Comparison of ENCODE assay signal across 12 cellular contexts in genomic region chr9:94918038-94918753, GRCh38.
DNase-seq lines count a peak whose midpoint lies in the region; ATAC-seq and FAIRE-seq lines count a peak whose summit lies in the region.
"Had no signal": no experiment of that assay in that cellular context is flagged by ENCODE, and none has a peak within 500 bp of the region (broad histone marks: within the 10 kb centered on the region; RNA-seq: fewer than 3 reads in every experiment).

No MANE protein-coding gene starts in this region.

- 85% methylated on average over 5 of the region's 5 CpGs for WGBS in urinary bladder

- peak overlapping the region; percentile 58 for H3K27ac ChIP-seq in urinary bladder (ENCODE audit: low read depth)
- H3K27ac ChIP-seq: neutrophil had no signal

- H3K36me3 Mint-ChIP-seq in activated naive CD8-positive, alpha-beta T cell treated with anti-CD3 and anti-CD28 coated beads, Interleukin-2, amount 50 U/mL, for 24 hours (ENCODE audit: low read depth), result no peaks in the 10 kb centered on the region
- H3K36me3 Mint-ChIP-seq in activated naive CD8-positive, alpha-beta T cell treated with anti-CD3 and anti-CD28 coated beads for 36 hours, result no peaks in the 10 kb centered on the region
- no peaks in the 10 kb centered on the region for H3K36me3 Mint-ChIP-seq in effector memory CD8-positive, alpha-beta T cell (ENCODE audit: insufficient read depth)

- H3K9me3 Mint-ChIP-seq in activated naive CD8-positive, alpha-beta T cell treated with anti-CD3 and anti-CD28 coated beads, Interleukin-2, amount 50 U/mL, for 24 hours, result no peaks in the 10 kb centered on the region
- H3K9me3 Mint-ChIP-seq in activated naive CD8-positive, alpha-beta T cell treated with anti-CD3 and anti-CD28 coated beads for 36 hours, result no peaks in the 10 kb centered on the region
- H3K9me3 Mint-ChIP-seq in effector memory CD8-positive, alpha-beta T cell, result no peaks in the 10 kb centered on the region

- no peaks in the 10 kb centered on the region for H3K27me3 Mint-ChIP-seq in activated naive CD8-positive, alpha-beta T cell treated with anti-CD3 and anti-CD28 coated beads, Interleukin-2, amount 50 U/mL, for 24 hours
- H3K27me3 Mint-ChIP-seq in activated naive CD8-positive, alpha-beta T cell treated with anti-CD3 and anti-CD28 coated beads for 36 hours, result no peaks in the 10 kb centered on the region
- no peaks in the 10 kb centered on the region for H3K27me3 Mint-ChIP-seq in effector memory CD8-positive, alpha-beta T cell

- no peak overlapping the region for H3K27ac Mint-ChIP-seq in activated naive CD8-positive, alpha-beta T cell treated with anti-CD3 and anti-CD28 coated beads, Interleukin-2, amount 50 U/mL, for 24 hours
- no peak overlapping the region for H3K27ac Mint-ChIP-seq in activated naive CD8-positive, alpha-beta T cell treated with anti-CD3 and anti-CD28 coated beads for 36 hours
- peak overlapping the region in 1 of 2 donors; percentile 16 for H3K27ac Mint-ChIP-seq in effector memory CD8-positive, alpha-beta T cell

- H3K4me1 Mint-ChIP-seq in activated naive CD8-positive, alpha-beta T cell treated with anti-CD3 and anti-CD28 coated beads, Interleukin-2, amount 50 U/mL, for 24 hours, result no peaks in the 10 kb centered on the region
- no peaks in the 10 kb centered on the region for H3K4me1 Mint-ChIP-seq in activated naive CD8-positive, alpha-beta T cell treated with anti-CD3 and anti-CD28 coated beads for 36 hours
- peaks cover 3 to 6% of the 10 kb centered on the region in 2 donors for H3K4me1 Mint-ChIP-seq in effector memory CD8-positive, alpha-beta T cell (ENCODE audit: low read depth in 2 of 2)

- no peak overlapping the region for H3K4me3 ChIP-seq in urinary bladder (ENCODE audit: low read depth, low read length)
- H3K4me3 ChIP-seq: cardiac muscle cell had no signal

- intact Hi-C loops in Right ventricle myocardium inferior (cut with DNase I), result no loop called here

- FAIRE-seq in HTR-8/SVneo (lab: Jason Lieb, UNC), result no peak

- no peaks in the 10 kb centered on the region for H3K36me3 ChIP-seq in urinary bladder (ENCODE audit: insufficient read depth)
- H3K36me3 ChIP-seq: BE2C, cardiac muscle cell, neutrophil had no signal

- peaks cover 1% of the 10 kb centered on the region for H3K4me1 ChIP-seq in urinary bladder (ENCODE audit: insufficient read depth)

- ATAC-seq in activated naive CD8-positive, alpha-beta T cell treated with anti-CD3 and anti-CD28 coated beads, Interleukin-2, amount 50 U/mL, for 24 hours, result peak; percentile 68
- ATAC-seq in effector memory CD8-positive, alpha-beta T cell (replicated peaks), result peak; percentile 78
- ATAC-seq in Right ventricle myocardium inferior, result no peak
- no peak for ATAC-seq in HG03565 (IDR thresholded peaks at IDR 0.05; ENCODE audit: unreplicated experiment)

- DNase-seq in activated naive CD8-positive, alpha-beta T cell treated with anti-CD3 and anti-CD28 coated beads, Interleukin-2, amount 50 U/mL, for 24 hours, result no peak
- DNase-seq in activated naive CD8-positive, alpha-beta T cell treated with anti-CD3 and anti-CD28 coated beads for 36 hours, result no peak
- DNase-seq in HT-29 (ENCODE audit: low spot score) (peak; percentile 56), HTR-8/SVneo (ENCODE audit: insufficient read length, low spot score) (no peak), Right ventricle myocardium inferior (ENCODE audit: missing footprints) (no peak)
- DNase-seq in effector memory CD8-positive, alpha-beta T cell, result peak; percentile 4 to 19 (median 7)
- DNase-seq: BE2C, OCI-M1 had no signal

- H3K4me3 Mint-ChIP-seq in activated naive CD8-positive, alpha-beta T cell treated with anti-CD3 and anti-CD28 coated beads, Interleukin-2, amount 50 U/mL, for 24 hours, result no peak overlapping the region
- no peak overlapping the region for H3K4me3 Mint-ChIP-seq in activated naive CD8-positive, alpha-beta T cell treated with anti-CD3 and anti-CD28 coated beads for 36 hours
- H3K4me3 Mint-ChIP-seq in effector memory CD8-positive, alpha-beta T cell, result no peak overlapping the region

Comparison
In these comparisons a context has a peak if more than half of its experiments do, and no peak if none do; other contexts are left out.
1. ATAC-seq: peak in activated naive CD8-positive, alpha-beta T cell treated with anti-CD3 and anti-CD28 coated beads, Interleukin-2, amount 50 U/mL, for 24 hours (single experiment) and effector memory CD8-positive, alpha-beta T cell (single experiment); none in Right ventricle myocardium inferior (single experiment) and HG03565 (single experiment).
2. DNase-seq: peak in HT-29 (single experiment) and effector memory CD8-positive, alpha-beta T cell (3 of 3); none in activated naive CD8-positive, alpha-beta T cell treated with anti-CD3 and anti-CD28 coated beads, Interleukin-2, amount 50 U/mL, for 24 hours (single experiment), activated naive CD8-positive, alpha-beta T cell treated with anti-CD3 and anti-CD28 coated beads for 36 hours (single experiment), HTR-8/SVneo (single experiment) and Right ventricle myocardium inferior (single experiment).